ENCODE assay signal across 9 cellular contexts in genomic region chr11:82557274-82557673, GRCh38.
DNase-seq lines count a peak whose midpoint lies in the region; ATAC-seq and TF ChIP-seq lines count a peak whose summit lies in the region.
"Had no signal": no experiment of that assay in that cellular context is flagged by ENCODE, and none has a peak within 500 bp of the region (broad histone marks: within the 10 kb centered on the region; RNA-seq: fewer than 3 reads in every experiment).

No MANE protein-coding gene starts in this region.

- no peak overlapping the region for H3K4me3 ChIP-seq in upper lobe of right lung

- no peaks in the 10 kb centered on the region for H3K27me3 ChIP-seq in upper lobe of right lung

- no peaks in the 10 kb centered on the region for H3K9me3 ChIP-seq in upper lobe of right lung

- TF ChIP-seq CTCF in upper lobe of right lung (IDR thresholded peaks at IDR 0.05), result no peak

- DNase-seq in left cardiac atrium (peak; percentile 22), cardiac septum (ENCODE audit: low spot score) (no peak), NCI-H345 treated with DMSO at 0.1 percent for 48 hours (lab: John Stamatoyannopoulos, UW; ENCODE audit: unreplicated experiment) (peak; percentile 5), upper lobe of right lung (no peak), cerebellum (ENCODE audit: low spot score) (no peak), GOT3 (lab: John Stamatoyannopoulos, UW) (no peak), ecto neural progenitor cell (ENCODE audit: low spot score) (no peak)

- no peak overlapping the region for H3K27ac ChIP-seq in upper lobe of right lung
- H3K27ac ChIP-seq: epithelial cell of prostate had no signal

- ATAC-seq in left cardiac atrium (peak; percentile 38 to 51), HG02885 (IDR thresholded peaks at IDR 0.05; ENCODE audit: poor library complexity, unreplicated experiment) (peak; percentile 91), upper lobe of right lung (peak; percentile 90)

- no peaks in the 10 kb centered on the region for H3K4me1 ChIP-seq in upper lobe of right lung

- no peaks in the 10 kb centered on the region for H3K36me3 ChIP-seq in upper lobe of right lung

- intact Hi-C loops in left cardiac atrium (cut with DNase I), result no loop called here
- intact Hi-C loops in cardiac septum (cut with DNase I), result no loop called here
- intact Hi-C loops in upper lobe of right lung (cut with DNase I), result no loop called here

Comparison
In these comparisons a context has a peak if more than half of its experiments do, and no peak if none do; other contexts are left out.
1. DNase-seq: peak in left cardiac atrium (single experiment) and NCI-H345 treated with DMSO at 0.1 percent for 48 hours (single experiment); none in cardiac septum (single experiment), upper lobe of right lung (single experiment), cerebellum (single experiment), GOT3 (single experiment) and ecto neural progenitor cell (single experiment).
2. Peak in every context shown above with its lines, with median percentiles within 50 percentile points of each other: ATAC-seq.